13 cellular contexts compared by ENCODE assay signal in genomic region chr1:227314014-227314848, GRCh38. TPM values are rescaled to one million over a fixed set of nuclear protein-coding genes. Genes with fewer than 3 reads are reported as not detected.
A peak's percentile ranks its signal among the peaks of the same experiment; 100 is the strongest.
DNase-seq lines count a peak whose midpoint lies in the region; ATAC-seq, FAIRE-seq and TF ChIP-seq lines count a peak whose summit lies in the region.
"Had no signal": no experiment of that assay in that cellular context is flagged by ENCODE, and none has a peak within 500 bp of the region (broad histone marks: within the 10 kb centered on the region; RNA-seq: fewer than 3 reads in every experiment).

No MANE protein-coding gene starts in this region.

- H3K9ac ChIP-seq in KMS-11 (no peak overlapping the region), colonic mucosa (ENCODE audit: low read depth in 2 of 2, low read length in 2 of 2) (no peak overlapping the region)

- H3K4me1 ChIP-seq in KMS-11 (ENCODE audit: low read depth, poor library complexity, severe bottlenecking) = peaks cover 33% of the 10 kb centered on the region
- no peaks in the 10 kb centered on the region for H3K4me1 ChIP-seq in colonic mucosa
- peaks cover 0 to 50% (median 2%) of the 10 kb centered on the region in 4 donors for H3K4me1 ChIP-seq in tibial nerve

- H3K27me3 ChIP-seq in KMS-11 (ENCODE audit: insufficient read depth, low read depth) (no peaks in the 10 kb centered on the region), colonic mucosa (no peaks in the 10 kb centered on the region), tibial nerve (no peaks in the 10 kb centered on the region)

- H3K27ac ChIP-seq in KMS-11 (no peak overlapping the region), colonic mucosa (no peak overlapping the region), tibial nerve (no peak overlapping the region)

- H3K79me2 ChIP-seq in KMS-11 (ENCODE audit: insufficient read depth, low read depth) = peaks cover 12% of the 10 kb centered on the region; the same call in 1 of the 2 replicates

- H3K4me3 ChIP-seq in AG04449 (ENCODE audit: low read depth, low read length) (peak overlapping the region; percentile 76), KMS-11 (IDR thresholded peaks at IDR 0.05; ENCODE audit: insufficient read depth, low read depth, low read length) (no peak overlapping the region), colonic mucosa (no peak overlapping the region), tibial nerve (peak overlapping the region in 1 of 4 donors; percentile 79)

- H2AFZ ChIP-seq in KMS-11 (ENCODE audit: low read depth) = no peak overlapping the region

- TF ChIP-seq EP300 in tibial nerve (IDR thresholded peaks at IDR 0.05) = no peak

- H3K4me1 Mint-ChIP-seq in nephron = peaks cover 36% of the 10 kb centered on the region

- peak overlapping the region; percentile 83 for H3K4me2 ChIP-seq in KMS-11

- DNase-seq in AG04449 (ENCODE audit: low read depth, low spot score) = no peak
- no peak for DNase-seq in colonic mucosa
- no peak for DNase-seq in AML-193 (lab: John Stamatoyannopoulos, UW)
- DNase-seq in tibial nerve (ENCODE audit: low spot score in 2 of 2) = no peak
- DNase-seq: activated gamma-delta T cell treated with Interleukin-2 at 50 U/mL for 16 hours; CD8-positive, alpha-beta T cell; GOT3; NCI-H510A treated with DMSO at 0.1 percent for 48 hours; stimulated activated naive B cell treated with anti-CD40 and anti-IgM and Interleukin-4, amounts not matched to agents 10 μg/mL and 1 μg/mL and 100 μg/mL, for 72 hours had no signal

- H3K36me3 ChIP-seq in KMS-11 (ENCODE audit: insufficient read depth) (no peaks in the 10 kb centered on the region), colonic mucosa (no peaks in the 10 kb centered on the region), tibial nerve (no peaks in the 10 kb centered on the region)

- FAIRE-seq in endometrium (lab: Jason Lieb, UNC) = peak; percentile 4

- H3K36me3 Mint-ChIP-seq in nephron (ENCODE audit: low read depth) = peaks cover 4% of the 10 kb centered on the region
- H3K36me3 Mint-ChIP-seq: CD8-positive, alpha-beta T cell; stimulated activated naive B cell treated with anti-CD40 and anti-IgM and Interleukin-4, amounts not matched to agents 10 μg/mL and 1 μg/mL and 100 μg/mL, for 72 hours had no signal

- H4K20me1 ChIP-seq in KMS-11 (ENCODE audit: insufficient read depth) = no peaks in the 10 kb centered on the region

- POLR2A ChIA-PET in AG04449 (lab: Yijun Ruan, JAX) = no interaction called here

- WGBS in tibial nerve, 2 donors = 46 to 64% methylated on average over 6 of the region's 6 CpGs

- CTCF ChIA-PET in AG04449 (lab: Yijun Ruan, JAX) = no interaction called here

- TF ChIP-seq POLR2A in tibial nerve (IDR thresholded peaks at IDR 0.05) = no peak

- no peak overlapping the region for H3K27ac Mint-ChIP-seq in nephron
- H3K27ac Mint-ChIP-seq: CD8-positive, alpha-beta T cell; stimulated activated naive B cell treated with anti-CD40 and anti-IgM and Interleukin-4, amounts not matched to agents 10 μg/mL and 1 μg/mL and 100 μg/mL, for 72 hours had no signal

- intact Hi-C loops in colonic mucosa (cut with DNase I) = no loop called here

- TF ChIP-seq CTCF in AG04449 (IDR thresholded peaks at IDR 0.05; ENCODE audit: insufficient read depth, low read length, missing control alignments) (no peak), KMS-11 (conservative IDR thresholded peaks at IDR 0.05; ENCODE audit: low read depth, low read length) (no peak), nephron (IDR thresholded peaks at IDR 0.05; ENCODE audit: unreplicated experiment in 3 of 3) (no peak), colonic mucosa (IDR thresholded peaks at IDR 0.05) (no peak), tibial nerve (IDR thresholded peaks at IDR 0.05) (no peak)

- H3K27me3 Mint-ChIP-seq in nephron (ENCODE audit: low read depth) = no peaks in the 10 kb centered on the region

- no peak for ATAC-seq in HG03045 (IDR thresholded peaks at IDR 0.05; ENCODE audit: unreplicated experiment)
- ATAC-seq: CD8-positive, alpha-beta T cell; stimulated activated naive B cell treated with anti-CD40 and anti-IgM and Interleukin-4, amounts not matched to agents 10 μg/mL and 1 μg/mL and 100 μg/mL, for 72 hours had no signal

- peak overlapping the region; percentile 89 to 97 (median 94) for H3K4me3 Mint-ChIP-seq in nephron
- H3K4me3 Mint-ChIP-seq: CD8-positive, alpha-beta T cell; stimulated activated naive B cell treated with anti-CD40 and anti-IgM and Interleukin-4, amounts not matched to agents 10 μg/mL and 1 μg/mL and 100 μg/mL, for 72 hours had no signal

- no peaks in the 10 kb centered on the region for H3K9me3 ChIP-seq in colonic mucosa
- H3K9me3 ChIP-seq in tibial nerve = no peaks in the 10 kb centered on the region

- H3K9me3 Mint-ChIP-seq in nephron = no peaks in the 10 kb centered on the region
- H3K9me3 Mint-ChIP-seq: CD8-positive, alpha-beta T cell; stimulated activated naive B cell treated with anti-CD40 and anti-IgM and Interleukin-4, amounts not matched to agents 10 μg/mL and 1 μg/mL and 100 μg/mL, for 72 hours had no signal

RNA-seq across cellular contexts. Expression of gene CDC42BPA, which starts 4.1 kb away (rescaled TPM):
- total RNA-seq in colonic mucosa = 10 to 100 TPM; 26.4 to 36.6 TPM
- total RNA-seq in tibial nerve = 10 to 100 TPM; 47.0 to 58.6 (median 54.8) TPM
